ENCODE assay signal across 23 cellular contexts in the genomic region with DNA sequence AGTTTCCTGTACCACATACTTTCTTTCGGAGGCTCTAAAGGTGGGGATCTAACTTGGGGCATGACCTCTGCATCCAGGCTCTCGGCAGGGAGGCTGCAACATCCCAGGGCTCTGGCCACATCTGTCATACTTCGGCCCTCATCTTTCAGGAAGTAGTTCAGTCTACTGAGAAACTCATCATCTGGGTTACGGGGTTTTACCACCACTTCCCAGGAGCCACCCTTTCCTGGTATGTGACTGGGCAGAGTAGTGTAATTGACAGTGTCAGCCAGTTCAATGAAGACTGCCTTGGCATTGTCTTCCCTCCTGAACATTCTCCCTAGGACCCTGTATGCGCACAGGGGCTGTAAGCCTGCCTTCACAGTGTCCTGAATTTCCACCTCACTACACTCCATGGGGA. TPM values are rescaled to one million over a fixed set of nuclear protein-coding genes. Genes with fewer than 3 reads are reported as not detected.
DNase-seq lines count a peak whose midpoint lies in the region; ATAC-seq and TF ChIP-seq lines count a peak whose summit lies in the region.
"Had no signal": no experiment of that assay in that cellular context is flagged by ENCODE, and none has a peak within 500 bp of the region (broad histone marks: within the 10 kb centered on the region; RNA-seq: fewer than 3 reads in every experiment).

No MANE protein-coding gene starts in this region.

- DNase-seq in activated CD4-positive, alpha-beta T cell treated with anti-CD3 and anti-CD28 coated beads, Interleukin-2, amount 10 ng/mL, durations not matched to agents 7 days and 5 days, result no peak
- DNase-seq in activated CD4-positive, alpha-beta T cell treated with anti-CD3 and anti-CD28 coated beads, Interleukin-2, amount 50 U/mL, for 1 hour, result no peak
- DNase-seq in GM13977 (ENCODE audit: low spot score) (peak; percentile 10), T-helper 17 cell (no peak), gastrocnemius medialis (no peak), breast epithelium (ENCODE audit: low spot score in 2 of 2) (no peak)
- DNase-seq in effector memory CD8-positive, alpha-beta T cell, result no peak
- DNase-seq in activated CD8-positive, alpha-beta T cell treated with anti-CD3 and anti-CD28 coated beads for 36 hours, result no peak
- DNase-seq: Calu3; CD8-positive, alpha-beta T cell; GF-D8; MM.1S; NCI-H1092 treated with DMSO at 0.1 percent for 48 hours; NCI-H146; NCI-H2029 treated with DMSO at 0.1 percent for 48 hours; NCI-H446 treated with DMSO at 0.1 percent for 48 hours; SHP77 had no signal

- ATAC-seq in T-helper 17 cell, result no peak
- no peak for ATAC-seq in effector memory CD8-positive, alpha-beta T cell (replicated peaks)
- ATAC-seq in gastrocnemius medialis, result no peak
- no peak for ATAC-seq in activated CD8-positive, alpha-beta T cell treated with anti-CD3 and anti-CD28 coated beads for 36 hours
- ATAC-seq: CD8-positive, alpha-beta T cell; GM12878 had no signal

- H3K4me1 ChIP-seq in gastrocnemius medialis (no peaks in the 10 kb centered on the region), breast epithelium (no peaks in the 10 kb centered on the region)

- peaks cover 29% of the 10 kb centered on the region for H3K4me1 Mint-ChIP-seq in activated CD4-positive, alpha-beta T cell treated with anti-CD3 and anti-CD28 coated beads, Interleukin-2, amount 10 ng/mL, durations not matched to agents 7 days and 5 days
- H3K4me1 Mint-ChIP-seq in T-helper 17 cell, result peaks cover 12% of the 10 kb centered on the region
- peaks cover 0 to 3% of the 10 kb centered on the region in 2 donors for H3K4me1 Mint-ChIP-seq in effector memory CD8-positive, alpha-beta T cell (ENCODE audit: low read depth in 2 of 2)
- H3K4me1 Mint-ChIP-seq in activated CD8-positive, alpha-beta T cell treated with anti-CD3 and anti-CD28 coated beads for 36 hours (ENCODE audit: low read depth), result no peaks in the 10 kb centered on the region

- H3K4me3 Mint-ChIP-seq in activated CD4-positive, alpha-beta T cell treated with anti-CD3 and anti-CD28 coated beads, Interleukin-2, amount 10 ng/mL, durations not matched to agents 7 days and 5 days, result no peak overlapping the region
- peak overlapping the region; percentile 64 for H3K4me3 Mint-ChIP-seq in T-helper 17 cell
- no peak overlapping the region for H3K4me3 Mint-ChIP-seq in effector memory CD8-positive, alpha-beta T cell
- no peak overlapping the region for H3K4me3 Mint-ChIP-seq in activated CD8-positive, alpha-beta T cell treated with anti-CD3 and anti-CD28 coated beads for 36 hours
- H3K4me3 Mint-ChIP-seq: B cell; CD8-positive, alpha-beta T cell; GM23338 had no signal

- peak overlapping the region; percentile 79 for H3K27ac Mint-ChIP-seq in activated CD4-positive, alpha-beta T cell treated with anti-CD3 and anti-CD28 coated beads, Interleukin-2, amount 10 ng/mL, durations not matched to agents 7 days and 5 days
- peak overlapping the region; percentile 74 for H3K27ac Mint-ChIP-seq in T-helper 17 cell
- H3K27ac Mint-ChIP-seq in effector memory CD8-positive, alpha-beta T cell, result peak overlapping the region; percentile 46 to 63
- H3K27ac Mint-ChIP-seq in activated CD8-positive, alpha-beta T cell treated with anti-CD3 and anti-CD28 coated beads for 36 hours, result no peak overlapping the region
- H3K27ac Mint-ChIP-seq: B cell; CD8-positive, alpha-beta T cell; GM23338 had no signal

- H3K36me3 Mint-ChIP-seq in activated CD4-positive, alpha-beta T cell treated with anti-CD3 and anti-CD28 coated beads, Interleukin-2, amount 10 ng/mL, durations not matched to agents 7 days and 5 days (ENCODE audit: low read depth), result no peaks in the 10 kb centered on the region
- no peaks in the 10 kb centered on the region for H3K36me3 Mint-ChIP-seq in T-helper 17 cell (ENCODE audit: low read depth)
- no peaks in the 10 kb centered on the region for H3K36me3 Mint-ChIP-seq in effector memory CD8-positive, alpha-beta T cell (ENCODE audit: insufficient read depth)
- no peaks in the 10 kb centered on the region for H3K36me3 Mint-ChIP-seq in activated CD8-positive, alpha-beta T cell treated with anti-CD3 and anti-CD28 coated beads for 36 hours (ENCODE audit: low read depth)
- H3K36me3 Mint-ChIP-seq: CD8-positive, alpha-beta T cell had no signal

- in situ Hi-C loops in GM13977 (cut with MboI; ENCODE audit: low pct_unique_long_range_greater_than_20kb, low sequenced_read_pairs, unreplicated experiment), result no loop called here
- in situ Hi-C loops in gastrocnemius medialis (cut with MboI; ENCODE audit: low sequenced_read_pairs in 4 of 4), result no loop called here

- intact Hi-C loops in gastrocnemius medialis (cut with DNase I; ENCODE audit: low total_unique reads) (no loop called here), breast epithelium (cut with DNase I; ENCODE audit: low total_unique reads) (no loop called here)
- intact Hi-C loops in activated CD8-positive, alpha-beta T cell treated with anti-CD3 and anti-CD28 coated beads for 36 hours (cut with micrococcal nuclease), result no loop called here

- no peaks in the 10 kb centered on the region for H3K27me3 ChIP-seq in gastrocnemius medialis
- peaks cover 0 to 41% of the 10 kb centered on the region in 2 donors for H3K27me3 ChIP-seq in breast epithelium

- TF ChIP-seq POLR2A in gastrocnemius medialis (IDR thresholded peaks at IDR 0.05) (no peak), breast epithelium (IDR thresholded peaks at IDR 0.05) (no peak)

- H3K27me3 Mint-ChIP-seq in activated CD4-positive, alpha-beta T cell treated with anti-CD3 and anti-CD28 coated beads, Interleukin-2, amount 10 ng/mL, durations not matched to agents 7 days and 5 days, result no peaks in the 10 kb centered on the region
- H3K27me3 Mint-ChIP-seq in T-helper 17 cell, result no peaks in the 10 kb centered on the region
- peaks cover 0 to 6% of the 10 kb centered on the region in 2 donors for H3K27me3 Mint-ChIP-seq in effector memory CD8-positive, alpha-beta T cell
- H3K27me3 Mint-ChIP-seq in activated CD8-positive, alpha-beta T cell treated with anti-CD3 and anti-CD28 coated beads for 36 hours, result no peaks in the 10 kb centered on the region
- H3K27me3 Mint-ChIP-seq: B cell had no signal

- no peak for TF ChIP-seq CTCF in GM13977 (IDR thresholded peaks at IDR 0.05; ENCODE audit: extremely low read depth, insufficient read depth, missing control alignments)
- TF ChIP-seq CTCF in gastrocnemius medialis (IDR thresholded peaks at IDR 0.05 in 4 of 5, conservative IDR thresholded peaks at IDR 0.05 in 1 of 5), result no peak
- no peak for TF ChIP-seq CTCF in activated CD8-positive, alpha-beta T cell treated with anti-CD3 and anti-CD28 coated beads for 36 hours (IDR thresholded peaks at IDR 0.05)
- no peak for TF ChIP-seq CTCF in breast epithelium (IDR thresholded peaks at IDR 0.05)

- CTCF ChIA-PET in activated CD4-positive, alpha-beta T cell treated with anti-CD3 and anti-CD28 coated beads, Interleukin-2, amount 10 ng/mL, durations not matched to agents 7 days and 5 days (lab: Charles Lee), result no interaction called here
- CTCF ChIA-PET in activated CD8-positive, alpha-beta T cell treated with anti-CD3 and anti-CD28 coated beads for 36 hours (lab: Charles Lee), result no interaction called here

- H3K9me3 ChIP-seq in T-helper 17 cell (ENCODE audit: control insufficient read depth, low read length, poor library complexity, severe bottlenecking), result no peaks in the 10 kb centered on the region
- no peaks in the 10 kb centered on the region for H3K9me3 ChIP-seq in gastrocnemius medialis
- no peaks in the 10 kb centered on the region for H3K9me3 ChIP-seq in breast epithelium

- H3K4me3 ChIP-seq in gastrocnemius medialis (no peak overlapping the region), breast epithelium (no peak overlapping the region)
- H3K4me3 ChIP-seq: GM12878, GM23338 had no signal

- H3K9me3 Mint-ChIP-seq in activated CD4-positive, alpha-beta T cell treated with anti-CD3 and anti-CD28 coated beads, Interleukin-2, amount 10 ng/mL, durations not matched to agents 7 days and 5 days, result no peaks in the 10 kb centered on the region
- no peaks in the 10 kb centered on the region for H3K9me3 Mint-ChIP-seq in effector memory CD8-positive, alpha-beta T cell
- H3K9me3 Mint-ChIP-seq in activated CD8-positive, alpha-beta T cell treated with anti-CD3 and anti-CD28 coated beads for 36 hours, result no peaks in the 10 kb centered on the region
- H3K9me3 Mint-ChIP-seq: CD8-positive, alpha-beta T cell; GM23338 had no signal

- H3K27ac ChIP-seq in gastrocnemius medialis, result no peak overlapping the region
- H3K27ac ChIP-seq in breast epithelium, result no peak overlapping the region

- H3K36me3 ChIP-seq in gastrocnemius medialis (no peaks in the 10 kb centered on the region), breast epithelium (no peaks in the 10 kb centered on the region)

- POLR2A ChIA-PET in activated CD4-positive, alpha-beta T cell treated with anti-CD3 and anti-CD28 coated beads, Interleukin-2, amount 10 ng/mL, durations not matched to agents 7 days and 5 days (lab: Charles Lee), result no interaction called here
- POLR2A ChIA-PET in activated CD8-positive, alpha-beta T cell treated with anti-CD3 and anti-CD28 coated beads for 36 hours (lab: Charles Lee), result no interaction called here

RNA-seq across cellular contexts. Expression of a gene that starts 2.8 kb away (rescaled TPM):
- total RNA-seq in activated CD4-positive, alpha-beta T cell treated with anti-CD3 and anti-CD28 coated beads, Interleukin-2, amount 10 ng/mL, durations not matched to agents 7 days and 5 days, result under 1 TPM; 0.06 to 0.10 TPM
- total RNA-seq in T-helper 17 cell, result under 1 TPM; 0.07 to 0.16 TPM
- total RNA-seq in gastrocnemius medialis, result not detected
- total RNA-seq in activated CD8-positive, alpha-beta T cell treated with anti-CD3 and anti-CD28 coated beads for 36 hours, result not detected
- total RNA-seq in breast epithelium, result not detected
- total RNA-seq: A172; Calu3; CD8-positive, alpha-beta T cell; GM12878; LHCN-M2; RPMI7951 had no signal
